25 cellular contexts compared by ENCODE assay signal in the genomic region with DNA sequence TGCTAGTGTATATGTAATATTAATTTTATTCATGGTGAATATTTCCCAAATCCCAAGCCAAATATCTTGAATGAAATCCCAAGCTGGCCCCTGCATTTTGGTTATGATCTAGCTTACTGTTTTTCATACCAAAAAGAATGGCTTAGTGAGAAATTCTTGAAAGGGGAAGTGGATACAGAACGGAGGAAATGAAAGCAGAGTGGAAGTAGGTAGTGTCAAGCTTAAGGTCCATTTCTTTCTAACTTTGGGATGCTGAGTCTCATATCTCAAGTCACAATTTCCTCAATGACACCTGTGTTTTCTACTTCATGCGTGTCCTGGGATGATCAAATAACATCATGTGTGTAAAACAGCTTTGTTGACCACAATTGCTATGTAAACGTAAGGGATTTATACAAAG.
DNase-seq lines count a peak whose midpoint lies in the region; ATAC-seq and TF ChIP-seq lines count a peak whose summit lies in the region.
"Had no signal": no experiment of that assay in that cellular context is flagged by ENCODE, and none has a peak within 500 bp of the region (broad histone marks: within the 10 kb centered on the region; RNA-seq: fewer than 3 reads in every experiment).

No MANE protein-coding gene starts in this region.

- H3K9me3 Mint-ChIP-seq in memory B cell = peaks cover 1% of the 10 kb centered on the region
- H3K9me3 Mint-ChIP-seq: activated naive CD8-positive, alpha-beta T cell treated with anti-CD3 and anti-CD28 coated beads, Interleukin-2, amount 10 ng/mL, durations not matched to agents 7 days and 5 days had no signal

- H3K27me3 Mint-ChIP-seq in memory B cell = no peaks in the 10 kb centered on the region
- H3K27me3 Mint-ChIP-seq: activated naive CD8-positive, alpha-beta T cell treated with anti-CD3 and anti-CD28 coated beads, Interleukin-2, amount 10 ng/mL, durations not matched to agents 7 days and 5 days had no signal

- H3K4me1 Mint-ChIP-seq in memory B cell = peaks cover 6% of the 10 kb centered on the region
- H3K4me1 Mint-ChIP-seq: activated naive CD8-positive, alpha-beta T cell treated with anti-CD3 and anti-CD28 coated beads, Interleukin-2, amount 10 ng/mL, durations not matched to agents 7 days and 5 days had no signal

- DNase-seq in GM10248 (ENCODE audit: extremely low spot score) = peak; percentile 13
- peak; percentile 90 for DNase-seq in NOMO-1 treated with DMSO at 0.1 percent for 48 hours (lab: John Stamatoyannopoulos, UW; ENCODE audit: unreplicated experiment)
- DNase-seq in memory B cell (ENCODE audit: low spot score in 2 of 2) = peak in 1 of 2 donors; percentile 11
- no peak for DNase-seq in HEK293T (ENCODE audit: extremely low spot score)
- no peak for DNase-seq in NCI-H2081 treated with DMSO at 0.1 percent for 48 hours (lab: John Stamatoyannopoulos, UW)
- DNase-seq in stimulated activated CD4-positive, alpha-beta T cell treated with anti-CD3 and anti-CD28 coated beads, Interleukin-4, amount 100 ng/mL, for 1 hour = no peak
- no peak for DNase-seq in activated CD8-positive, alpha-beta memory T cell treated with anti-CD3 and anti-CD28 coated beads, Interleukin-2, amount 50 U/mL, for 48 hours
- DNase-seq: activated CD4-positive, alpha-beta T cell treated with anti-CD3 and anti-CD28 coated beads for 4 hours; activated effector memory CD4-positive, alpha-beta T cell treated with anti-CD3 and anti-CD28 coated beads, Interleukin-2, amount 50 U/mL, for 16 hours; activated naive CD8-positive, alpha-beta T cell treated with anti-CD3 and anti-CD28 coated beads, Interleukin-2, amount 10 ng/mL, durations not matched to agents 7 days and 5 days; activated T-cell treated with anti-CD3 and anti-CD28 coated beads, Interleukin-2, amount 50 U/mL, for 1 hour; DMS79; effector memory CD4-positive, alpha-beta T cell; kidney glomerular epithelial cell; MG63; NCI-H1694; NCI-H2171 treated with DMSO at 0.1 percent for 48 hours; NCI-H524 treated with DMSO at 0.1 percent for 48 hours; ovary; stimulated activated CD4-positive, alpha-beta T cell treated with anti-CD3 and anti-CD28 coated beads, Interleukin-2, amount 100 ng/mL, for 24 hours; trophoblast cell had no signal

- H3K4me3 Mint-ChIP-seq in memory B cell = no peak overlapping the region
- H3K4me3 Mint-ChIP-seq: activated naive CD8-positive, alpha-beta T cell treated with anti-CD3 and anti-CD28 coated beads, Interleukin-2, amount 10 ng/mL, durations not matched to agents 7 days and 5 days; T-helper 2 cell treated with Interferon-gamma antibody and Interleukin-4, amounts not matched to agents 5 μg/mL and 100 μg/mL, for 36 hours had no signal

- TF ChIP-seq CTCF in GM10248 (IDR thresholded peaks at IDR 0.05; ENCODE audit: control extremely low read depth, extremely low read depth, low read depth, missing control alignments) = no peak

- peak; percentile 52 for ATAC-seq in HG03432 (IDR thresholded peaks at IDR 0.05; ENCODE audit: unreplicated experiment)
- ATAC-seq in memory B cell (ENCODE audit: low read depth) = peak; percentile 90
- ATAC-seq: right cardiac atrium, SK-N-SH treated with all-trans-retinoic acid at 6 μM for 48 hours had no signal

- peak overlapping the region; percentile 53 for H3K27ac Mint-ChIP-seq in memory B cell
- H3K27ac Mint-ChIP-seq: activated naive CD8-positive, alpha-beta T cell treated with anti-CD3 and anti-CD28 coated beads, Interleukin-2, amount 10 ng/mL, durations not matched to agents 7 days and 5 days; T-helper 2 cell treated with Interferon-gamma antibody and Interleukin-4, amounts not matched to agents 5 μg/mL and 100 μg/mL, for 36 hours had no signal

- CTCF ChIA-PET in GM10248 (lab: Yijun Ruan, JAX) (interaction anchor here (1.5 kb wide), 1 partner anchor 192 kb away, joined by 5 read pairs; no protein-coding TSS in a partner anchor), HEK293T (lab: Yijun Ruan, JAX) (no interaction called here)

- POLR2A ChIA-PET in GM10248 (lab: Yijun Ruan, JAX) = no interaction called here
- POLR2A ChIA-PET in HEK293T (lab: Yijun Ruan, JAX) = no interaction called here

- H3K36me3 Mint-ChIP-seq in memory B cell = no peaks in the 10 kb centered on the region
- H3K36me3 Mint-ChIP-seq: activated naive CD8-positive, alpha-beta T cell treated with anti-CD3 and anti-CD28 coated beads, Interleukin-2, amount 10 ng/mL, durations not matched to agents 7 days and 5 days had no signal

TF ChIP-seq in HEK293T, 16 proteins besides CTCF, POLR2A, EP300 and RAD21:
- TF ChIP-seq ELF4 (IDR thresholded peaks at IDR 0.05) (no peak), NFRKB (IDR thresholded peaks at IDR 0.05) (no peak), ARNT (IDR thresholded peaks at IDR 0.05) (no peak), SUZ12 (IDR thresholded peaks at IDR 0.05) (no peak)
- TF ChIP-seq, protein P1, sequence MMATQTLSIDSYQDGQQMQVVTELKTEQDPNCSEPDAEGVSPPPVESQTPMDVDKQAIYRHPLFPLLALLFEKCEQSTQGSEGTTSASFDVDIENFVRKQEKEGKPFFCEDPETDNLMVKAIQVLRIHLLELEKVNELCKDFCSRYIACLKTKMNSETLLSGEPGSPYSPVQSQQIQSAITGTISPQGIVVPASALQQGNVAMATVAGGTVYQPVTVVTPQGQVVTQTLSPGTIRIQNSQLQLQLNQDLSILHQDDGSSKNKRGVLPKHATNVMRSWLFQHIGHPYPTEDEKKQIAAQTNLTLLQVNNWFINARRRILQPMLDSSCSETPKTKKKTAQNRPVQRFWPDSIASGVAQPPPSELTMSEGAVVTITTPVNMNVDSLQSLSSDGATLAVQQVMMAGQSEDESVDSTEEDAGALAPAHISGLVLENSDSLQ (IDR thresholded peaks at IDR 0.05) = no peak

Comparison
In these comparisons a context has a peak if more than half of its experiments do, and no peak if none do; other contexts are left out.
1. DNase-seq: peak in GM10248 (single experiment) and NOMO-1 treated with DMSO at 0.1 percent for 48 hours (single experiment); none in HEK293T (single experiment), NCI-H2081 treated with DMSO at 0.1 percent for 48 hours (single experiment), stimulated activated CD4-positive, alpha-beta T cell treated with anti-CD3 and anti-CD28 coated beads, Interleukin-4, amount 100 ng/mL, for 1 hour (single experiment) and activated CD8-positive, alpha-beta memory T cell treated with anti-CD3 and anti-CD28 coated beads, Interleukin-2, amount 50 U/mL, for 48 hours (single experiment).